Comparison of ENCODE assay signal across 14 cellular contexts in genomic region chr1:28653063-28653462, GRCh38. TPM values are rescaled to one million over a fixed set of nuclear protein-coding genes. Genes with fewer than 3 reads are reported as not detected.
"Had no signal": no experiment of that assay in that cellular context is flagged by ENCODE, and none has a peak within 500 bp of the region (broad histone marks: within the 10 kb centered on the region; RNA-seq: fewer than 3 reads in every experiment).

No MANE protein-coding gene starts in this region.

RNA-seq across cellular contexts. Expression of gene RNU11, which starts 4.7 kb away (rescaled TPM):
- total RNA-seq: activated B cell treated with CpG ODN at 0.5 μM for 24 hours; activated CD4-positive, alpha-beta memory T cell treated with anti-CD3 and anti-CD28 coated beads for 36 hours; activated CD4-positive, alpha-beta memory T cell treated with anti-CD3 and anti-CD28 coated beads, Interleukin-2, amount 10 ng/mL, durations not matched to agents 7 days and 5 days; activated CD4-positive, alpha-beta T cell treated with anti-CD3 and anti-CD28 coated beads for 36 hours; activated CD4-positive, alpha-beta T cell treated with anti-CD3 and anti-CD28 coated beads, Interleukin-2, amount 10 ng/mL, durations not matched to agents 24 days and 14 days; activated CD4-positive, alpha-beta T cell treated with anti-CD3 and anti-CD28 coated beads, Interleukin-2, amount 10 ng/mL, durations not matched to agents 7 days and 5 days; activated CD8-positive, alpha-beta memory T cell treated with anti-CD3 and anti-CD28 coated beads for 36 hours; activated CD8-positive, alpha-beta memory T cell treated with anti-CD3 and anti-CD28 coated beads, Interleukin-2, amount 10 ng/mL, durations not matched to agents 7 days and 5 days; activated CD8-positive, alpha-beta T cell treated with anti-CD3 and anti-CD28 coated beads for 36 hours; activated CD8-positive, alpha-beta T cell treated with anti-CD3 and anti-CD28 coated beads, Interleukin-2, amount 10 ng/mL, durations not matched to agents 7 days and 5 days; T-helper 1 cell treated with Interleukin-12 subunit alpha and Interleukin-12 subunit beta and Interleukin-4 antibody, amounts not matched to agents 30 ng/mL and 1 ng/mL, for 36 hours; T-helper 17 cell; T-helper 2 cell treated with Interferon-gamma antibody and Interleukin-4, amounts not matched to agents 100 ng/mL and 5 ng/mL, for 36 hours; WTC11 had no signal
